Comparison of ENCODE assay signal across 34 cellular contexts in genomic region chr10:78613132-78613531, GRCh38.
"Had no signal": no experiment of that assay in that cellular context is flagged by ENCODE, and none has a peak within 500 bp of the region (broad histone marks: within the 10 kb centered on the region; RNA-seq: fewer than 3 reads in every experiment).

No MANE protein-coding gene starts in this region.

- H3K36me3 ChIP-seq: MG63 had no signal

- H3K4me3 ChIP-seq: MG63 had no signal

- DNase-seq: Karpas-422, Kasumi-1, MG63, MM.1S, MV-4-11, NCI-H1048, NCI-H1092, NCI-H1092 treated with DMSO at 0.1 percent for 48 hours, NCI-H1105, NCI-H1105 treated with DMSO at 0.1 percent for 48 hours, NCI-H1417, NCI-H1417 treated with DMSO at 0.1 percent for 48 hours, NCI-H1436, NCI-H1436 treated with DMSO at 0.1 percent for 48 hours, NCI-H146, NCI-H1694, NCI-H1694 treated with DMSO at 0.1 percent for 48 hours, NCI-H187, NCI-H187 treated with DMSO at 0.1 percent for 48 hours, NCI-H1930, NCI-H2029, NCI-H2029 treated with DMSO at 0.1 percent for 48 hours, NCI-H2081, NCI-H2081 treated with DMSO at 0.1 percent for 48 hours, NCI-H2107, NCI-H2171, NCI-H2171 treated with DMSO at 0.1 percent for 48 hours, NCI-H2227 treated with DMSO at 0.1 percent for 48 hours, NCI-H226, NCI-H345, NCI-H446, NCI-H446 treated with DMSO at 0.1 percent for 48 hours, NCI-H510A, NCI-H510A treated with DMSO at 0.1 percent for 48 hours had no signal
